In genomic region chr6:104414723-104415122, GRCh38 we compare ENCODE assay signal across 26 cellular contexts.
"Had no signal": no experiment of that assay in that cellular context is flagged by ENCODE, and none has a peak within 500 bp of the region (broad histone marks: within the 10 kb centered on the region; RNA-seq: fewer than 3 reads in every experiment).

No MANE protein-coding gene starts in this region.

- H3K27ac Mint-ChIP-seq: activated CD4-positive, alpha-beta T cell treated with anti-CD3 and anti-CD28 coated beads, Interleukin-2, amount 10 ng/mL, durations not matched to agents 24 days and 14 days; activated CD8-positive, alpha-beta memory T cell treated with anti-CD3 and anti-CD28 coated beads, Interleukin-2, amount 10 ng/mL, durations not matched to agents 7 days and 5 days; activated CD8-positive, alpha-beta T cell treated with anti-CD3 and anti-CD28 coated beads for 36 hours; activated naive CD4-positive, alpha-beta T cell treated with anti-CD3 and anti-CD28 coated beads, Interleukin-2, amount 10 ng/mL, durations not matched to agents 7 days and 5 days; activated naive CD8-positive, alpha-beta T cell treated with anti-CD3 and anti-CD28 coated beads, Interleukin-2, amount 50 U/mL, for 24 hours; brain; natural killer cell treated with Interleukin-12 subunit alpha and Interleukin-12 subunit beta and Interleukin-15 and Interleukin-18, amount 100 ng/mL, for 72 hours; progenitor cell of endocrine pancreas; stimulated activated memory B cell treated with anti-CD40 and anti-IgM and Interleukin-4, amounts not matched to agents 10 μg/mL and 1 μg/mL and 100 μg/mL, for 72 hours had no signal

- H3K4me1 ChIP-seq: heart left ventricle, sigmoid colon, stomach, suprapubic skin, transverse colon, uterus had no signal

- H3K4me1 Mint-ChIP-seq: activated CD4-positive, alpha-beta T cell treated with anti-CD3 and anti-CD28 coated beads, Interleukin-2, amount 10 ng/mL, durations not matched to agents 24 days and 14 days; activated CD8-positive, alpha-beta memory T cell treated with anti-CD3 and anti-CD28 coated beads, Interleukin-2, amount 10 ng/mL, durations not matched to agents 7 days and 5 days; activated naive CD4-positive, alpha-beta T cell treated with anti-CD3 and anti-CD28 coated beads, Interleukin-2, amount 10 ng/mL, durations not matched to agents 7 days and 5 days; activated naive CD8-positive, alpha-beta T cell treated with anti-CD3 and anti-CD28 coated beads, Interleukin-2, amount 50 U/mL, for 24 hours; brain; stimulated activated memory B cell treated with anti-CD40 and anti-IgM and Interleukin-4, amounts not matched to agents 10 μg/mL and 1 μg/mL and 100 μg/mL, for 72 hours had no signal

- H3K27me3 Mint-ChIP-seq: activated CD4-positive, alpha-beta T cell treated with anti-CD3 and anti-CD28 coated beads, Interleukin-2, amount 10 ng/mL, durations not matched to agents 24 days and 14 days; activated CD8-positive, alpha-beta memory T cell treated with anti-CD3 and anti-CD28 coated beads, Interleukin-2, amount 10 ng/mL, durations not matched to agents 7 days and 5 days; activated CD8-positive, alpha-beta T cell treated with anti-CD3 and anti-CD28 coated beads for 36 hours; activated naive CD4-positive, alpha-beta T cell treated with anti-CD3 and anti-CD28 coated beads, Interleukin-2, amount 10 ng/mL, durations not matched to agents 7 days and 5 days; activated naive CD8-positive, alpha-beta T cell treated with anti-CD3 and anti-CD28 coated beads, Interleukin-2, amount 50 U/mL, for 24 hours; natural killer cell treated with Interleukin-12 subunit alpha and Interleukin-12 subunit beta and Interleukin-15 and Interleukin-18, amount 100 ng/mL, for 72 hours; progenitor cell of endocrine pancreas; stimulated activated memory B cell treated with anti-CD40 and anti-IgM and Interleukin-4, amounts not matched to agents 10 μg/mL and 1 μg/mL and 100 μg/mL, for 72 hours had no signal

- DNase-seq: activated CD4-positive, alpha-beta T cell treated with anti-CD3 and anti-CD28 coated beads, Interleukin-2, amount 10 ng/mL, durations not matched to agents 24 days and 14 days; activated CD8-positive, alpha-beta memory T cell treated with anti-CD3 and anti-CD28 coated beads, Interleukin-2, amount 10 ng/mL, durations not matched to agents 7 days and 5 days; activated CD8-positive, alpha-beta T cell treated with anti-CD3 and anti-CD28 coated beads for 36 hours; activated effector memory CD4-positive, alpha-beta T cell treated with anti-CD3 and anti-CD28 coated beads, Interleukin-2, amount 50 U/mL, for 16 hours; activated naive CD4-positive, alpha-beta T cell treated with anti-CD3 and anti-CD28 coated beads, Interleukin-2, amount 10 ng/mL, durations not matched to agents 7 days and 5 days; activated naive CD8-positive, alpha-beta T cell treated with anti-CD3 and anti-CD28 coated beads, Interleukin-2, amount 50 U/mL, for 24 hours; activated T-cell treated with anti-CD3 and anti-CD28 coated beads for 4 hours; anterior cingulate cortex; heart left ventricle; islet precursor cell; left cardiac atrium; retina; sigmoid colon; stimulated activated CD4-positive, alpha-beta T cell treated with anti-CD3 and anti-CD28 coated beads, Interleukin-15, amount 100 ng/mL, for 24 hours; stomach; transverse colon; uterus had no signal

- H3K27me3 ChIP-seq: heart left ventricle, sigmoid colon, stomach, suprapubic skin, transverse colon, uterus had no signal

- H3K4me3 ChIP-seq: heart left ventricle, sigmoid colon, smooth muscle cell, stomach, suprapubic skin, transverse colon, uterus had no signal

- H3K36me3 ChIP-seq: heart left ventricle, sigmoid colon, stomach, suprapubic skin, transverse colon, uterus had no signal

- H3K4me3 Mint-ChIP-seq: activated CD4-positive, alpha-beta T cell treated with anti-CD3 and anti-CD28 coated beads, Interleukin-2, amount 10 ng/mL, durations not matched to agents 24 days and 14 days; activated CD8-positive, alpha-beta memory T cell treated with anti-CD3 and anti-CD28 coated beads, Interleukin-2, amount 10 ng/mL, durations not matched to agents 7 days and 5 days; activated CD8-positive, alpha-beta T cell treated with anti-CD3 and anti-CD28 coated beads for 36 hours; activated naive CD4-positive, alpha-beta T cell treated with anti-CD3 and anti-CD28 coated beads, Interleukin-2, amount 10 ng/mL, durations not matched to agents 7 days and 5 days; activated naive CD8-positive, alpha-beta T cell treated with anti-CD3 and anti-CD28 coated beads, Interleukin-2, amount 50 U/mL, for 24 hours; brain; natural killer cell treated with Interleukin-12 subunit alpha and Interleukin-12 subunit beta and Interleukin-15 and Interleukin-18, amount 100 ng/mL, for 72 hours; stimulated activated memory B cell treated with anti-CD40 and anti-IgM and Interleukin-4, amounts not matched to agents 10 μg/mL and 1 μg/mL and 100 μg/mL, for 72 hours had no signal

- H3K36me3 Mint-ChIP-seq: activated CD8-positive, alpha-beta memory T cell treated with anti-CD3 and anti-CD28 coated beads, Interleukin-2, amount 10 ng/mL, durations not matched to agents 7 days and 5 days; activated naive CD4-positive, alpha-beta T cell treated with anti-CD3 and anti-CD28 coated beads, Interleukin-2, amount 10 ng/mL, durations not matched to agents 7 days and 5 days; brain; natural killer cell treated with Interleukin-12 subunit alpha and Interleukin-12 subunit beta and Interleukin-15 and Interleukin-18, amount 100 ng/mL, for 72 hours; stimulated activated memory B cell treated with anti-CD40 and anti-IgM and Interleukin-4, amounts not matched to agents 10 μg/mL and 1 μg/mL and 100 μg/mL, for 72 hours had no signal

- H3K4me2 ChIP-seq: smooth muscle cell had no signal

- ATAC-seq: activated CD4-positive, CD25-positive, alpha-beta regulatory T cell treated with anti-CD3 and anti-CD28 coated beads, Interleukin-2, amount 50 U/mL, for 24 hours; activated CD8-positive, alpha-beta memory T cell treated with anti-CD3 and anti-CD28 coated beads, Interleukin-2, amount 10 ng/mL, durations not matched to agents 7 days and 5 days; activated CD8-positive, alpha-beta T cell treated with anti-CD3 and anti-CD28 coated beads for 36 hours; activated naive CD8-positive, alpha-beta T cell treated with anti-CD3 and anti-CD28 coated beads, Interleukin-2, amount 50 U/mL, for 24 hours; heart left ventricle; left cardiac atrium; natural killer cell treated with Interleukin-12 subunit alpha and Interleukin-12 subunit beta and Interleukin-15 and Interleukin-18, amount 100 ng/mL, for 72 hours; stimulated activated memory B cell treated with anti-CD40 and anti-IgM and Interleukin-4, amounts not matched to agents 10 μg/mL and 1 μg/mL and 100 μg/mL, for 72 hours had no signal

- H3K9me3 Mint-ChIP-seq: activated CD4-positive, alpha-beta T cell treated with anti-CD3 and anti-CD28 coated beads, Interleukin-2, amount 10 ng/mL, durations not matched to agents 24 days and 14 days; activated naive CD4-positive, alpha-beta T cell treated with anti-CD3 and anti-CD28 coated beads, Interleukin-2, amount 10 ng/mL, durations not matched to agents 7 days and 5 days; activated naive CD8-positive, alpha-beta T cell treated with anti-CD3 and anti-CD28 coated beads, Interleukin-2, amount 50 U/mL, for 24 hours; brain had no signal

- H3K27ac ChIP-seq: epithelial cell of prostate, heart left ventricle, sigmoid colon, stomach, suprapubic skin, transverse colon, uterus, VCaP had no signal
